Comparison of ENCODE assay signal across 9 cellular contexts in the genomic region with DNA sequence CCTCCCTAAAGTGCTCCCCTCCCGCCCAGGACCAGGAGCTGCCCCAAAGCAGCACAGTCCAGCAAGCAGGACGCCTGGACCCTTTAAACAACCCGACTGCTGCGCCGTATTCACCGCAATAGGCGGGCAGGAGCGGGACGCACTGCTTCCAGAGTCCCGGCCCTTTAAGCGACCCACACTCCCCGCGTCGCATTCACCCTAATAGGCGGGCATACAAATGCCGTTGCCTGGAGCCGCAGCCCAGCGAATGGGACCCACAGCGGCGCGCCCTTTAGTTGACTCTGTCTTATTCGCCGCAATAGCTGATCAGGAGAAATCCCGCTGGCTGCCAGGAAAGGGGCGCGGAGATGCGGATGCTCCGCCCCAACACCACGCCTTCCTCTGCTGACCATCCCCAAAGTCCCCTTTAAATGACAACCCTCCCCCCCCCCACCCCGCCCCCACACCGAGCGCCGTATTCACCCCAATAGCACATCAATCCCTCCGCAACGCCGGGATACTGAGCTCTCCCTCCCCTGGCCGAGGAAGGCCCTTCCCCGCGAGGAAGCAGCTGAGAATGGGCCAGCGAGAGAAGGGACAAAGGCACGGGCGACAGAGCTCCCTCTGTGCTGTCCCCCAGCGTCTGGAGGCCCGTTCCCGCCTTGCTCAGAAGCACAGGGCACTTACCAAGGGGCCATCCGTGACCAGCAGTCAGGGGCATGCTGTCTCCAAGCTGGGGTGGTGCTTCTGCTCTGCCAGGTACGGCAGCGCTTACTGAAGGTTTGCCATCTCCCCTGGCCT. TPM values are rescaled to one million over a fixed set of nuclear protein-coding genes. Genes with fewer than 3 reads are reported as not detected.
DNase-seq lines count a peak whose midpoint lies in the region; ATAC-seq, FAIRE-seq and TF ChIP-seq lines count a peak whose summit lies in the region.
"Had no signal": no experiment of that assay in that cellular context is flagged by ENCODE, and none has a peak within 500 bp of the region (broad histone marks: within the 10 kb centered on the region; RNA-seq: fewer than 3 reads in every experiment).

No MANE protein-coding gene starts in this region.

- H3K9ac ChIP-seq in astrocyte (ENCODE audit: low read length): peak overlapping the region; percentile 70

- intact Hi-C loops in left ventricle myocardium superior (cut with micrococcal nuclease): no loop called here

- in situ Hi-C loops in GM13976 (cut with MboI; ENCODE audit: low sequenced_read_pairs, unreplicated experiment): no loop called here

- no peaks in the 10 kb centered on the region for H3K36me3 ChIP-seq in astrocyte (ENCODE audit: insufficient read depth, low read length)
- H3K36me3 ChIP-seq in osteoblast (ENCODE audit: insufficient read depth, low read length): no peaks in the 10 kb centered on the region

- H3K4me1 Mint-ChIP-seq in astrocyte (ENCODE audit: low read depth, unreplicated experiment): peaks cover 31% of the 10 kb centered on the region

- ATAC-seq in left ventricle myocardium superior (peak; percentile 84), GM19397 (IDR thresholded peaks at IDR 0.05; ENCODE audit: unreplicated experiment) (no peak)

- H3K4me2 ChIP-seq in astrocyte (ENCODE audit: low read length) (peak overlapping the region; percentile 95), osteoblast (ENCODE audit: insufficient read depth, low read length) (peak overlapping the region; percentile 83)

- H3K36me3 Mint-ChIP-seq in astrocyte (ENCODE audit: low read depth, unreplicated experiment): peaks cover 6% of the 10 kb centered on the region

- no peaks in the 10 kb centered on the region for H3K27me3 ChIP-seq in astrocyte (ENCODE audit: insufficient read depth, low read length)
- H3K27me3 ChIP-seq in osteoblast (ENCODE audit: insufficient read depth, low read length): no peaks in the 10 kb centered on the region

- H3K4me1 ChIP-seq in astrocyte (ENCODE audit: insufficient read depth, low read length) (peaks cover 43% of the 10 kb centered on the region), osteoblast (ENCODE audit: insufficient read depth, low read length) (peaks cover 43% of the 10 kb centered on the region)

- H3K9me3 ChIP-seq in astrocyte (ENCODE audit: insufficient read depth, low read depth, low read length) (no peaks in the 10 kb centered on the region), osteoblast (ENCODE audit: low read depth, low read length) (no peaks in the 10 kb centered on the region)

- no peaks in the 10 kb centered on the region for H3K9me3 Mint-ChIP-seq in astrocyte (ENCODE audit: unreplicated experiment)
- H3K9me3 Mint-ChIP-seq: stimulated activated naive CD8-positive, alpha-beta T cell treated with anti-CD3 and anti-CD28 coated beads, Interleukin-15, Interleukin-2, amounts not matched to agents 100 ng/mL and 50 ng/mL, for 24 hours had no signal

- H3K27ac ChIP-seq in astrocyte (ENCODE audit: low read depth, low read length) (no peak overlapping the region), osteoblast (ENCODE audit: low read depth, low read length) (peak overlapping the region; percentile 58)

- H3K4me3 ChIP-seq in astrocyte (ENCODE audit: insufficient read depth, low read depth, low read length) (peak overlapping the region; percentile 59), osteoblast (ENCODE audit: insufficient read depth, low read length) (peak overlapping the region; percentile 70)

- H3K4me3 Mint-ChIP-seq in astrocyte (ENCODE audit: unreplicated experiment): peak overlapping the region; percentile 78
- H3K4me3 Mint-ChIP-seq: stimulated activated naive CD8-positive, alpha-beta T cell treated with anti-CD3 and anti-CD28 coated beads, Interleukin-15, Interleukin-2, amounts not matched to agents 100 ng/mL and 50 ng/mL, for 24 hours had no signal

- H2AFZ ChIP-seq in astrocyte (ENCODE audit: low read depth, low read length) (peak overlapping the region; percentile 53), osteoblast (ENCODE audit: low read length) (peak overlapping the region; percentile 47)

- no peak for TF ChIP-seq CTCF in astrocyte (IDR thresholded peaks at IDR 0.05; ENCODE audit: insufficient read depth, low read depth, low read length)
- no peak for TF ChIP-seq CTCF in osteoblast (IDR thresholded peaks at IDR 0.05; ENCODE audit: extremely low read depth, low read depth, low read length)
- TF ChIP-seq CTCF in GM13976 (IDR thresholded peaks at IDR 0.05; ENCODE audit: borderline replicate concordance, control extremely low read depth, extremely low read depth, insufficient read depth, missing control alignments): no peak

- peak; percentile 95 for DNase-seq in ELF-1 (ENCODE audit: low read depth, low spot score)
- peak; percentile 58 for DNase-seq in NCI-H2196 (lab: John Stamatoyannopoulos, UW; ENCODE audit: unreplicated experiment)
- DNase-seq in astrocyte (ENCODE audit: low read depth): peak; percentile 87
- peak; percentile 93 for DNase-seq in left ventricle myocardium superior
- DNase-seq in osteoblast (ENCODE audit: insufficient read length, low spot score, missing footprints): peak; percentile 98
- DNase-seq in NCI-H510A treated with DMSO at 0.1 percent for 48 hours (lab: John Stamatoyannopoulos, UW): no peak
- no peak for DNase-seq in GM13976 (ENCODE audit: low spot score)

- H4K20me1 ChIP-seq in astrocyte (ENCODE audit: insufficient read depth, low read length) (peaks cover 89% of the 10 kb centered on the region), osteoblast (ENCODE audit: insufficient read depth, low read length) (peaks cover 61% of the 10 kb centered on the region)

- H3K27me3 Mint-ChIP-seq in astrocyte (ENCODE audit: low read depth, unreplicated experiment): no peaks in the 10 kb centered on the region

- no peak overlapping the region for H3K27ac Mint-ChIP-seq in astrocyte (ENCODE audit: unreplicated experiment)
- H3K27ac Mint-ChIP-seq: stimulated activated naive CD8-positive, alpha-beta T cell treated with anti-CD3 and anti-CD28 coated beads, Interleukin-15, Interleukin-2, amounts not matched to agents 100 ng/mL and 50 ng/mL, for 24 hours had no signal

- no peak for FAIRE-seq in astrocyte (lab: Jason Lieb, UNC)

- H3K79me2 ChIP-seq in astrocyte (ENCODE audit: insufficient read depth, low read length) (peaks cover 91% of the 10 kb centered on the region), osteoblast (ENCODE audit: insufficient read depth, low read length) (peaks cover 87% of the 10 kb centered on the region)

RNA-seq across cellular contexts. Expression of gene OSBPL5, which starts 4.7 kb away (rescaled TPM):
- 29.0 and 34.2 TPM in 2 replicates for total RNA-seq in astrocyte
- total RNA-seq in left ventricle myocardium superior: 15.9 TPM
- 46.0 and 49.9 TPM in 2 replicates for total RNA-seq in osteoblast

RNA-seq across cellular contexts. Expression of gene MRGPRG, which starts 58.2 kb away (rescaled TPM):
- total RNA-seq in astrocyte: not detected in 2 replicates
- not detected for total RNA-seq in left ventricle myocardium superior
- total RNA-seq in osteoblast: not detected in 2 replicates

Comparison
In these comparisons a context has a peak if more than half of its experiments do, and no peak if none do; other contexts are left out.
1. DNase-seq: peak in ELF-1 (single experiment), NCI-H2196 (single experiment), astrocyte (single experiment), left ventricle myocardium superior (single experiment) and osteoblast (single experiment); none in NCI-H510A treated with DMSO at 0.1 percent for 48 hours (single experiment) and GM13976 (single experiment).